13 cellular contexts compared by ENCODE assay signal in genomic region chr10:90968448-90969086, GRCh38. TPM values are rescaled to one million over a fixed set of nuclear protein-coding genes. Genes with fewer than 3 reads are reported as not detected.
DNase-seq lines count a peak whose midpoint lies in the region; ATAC-seq, FAIRE-seq and TF ChIP-seq lines count a peak whose summit lies in the region.
"Had no signal": no experiment of that assay in that cellular context is flagged by ENCODE, and none has a peak within 500 bp of the region (broad histone marks: within the 10 kb centered on the region; RNA-seq: fewer than 3 reads in every experiment).

No MANE protein-coding gene starts in this region.

- no peaks in the 10 kb centered on the region for H3K4me1 Mint-ChIP-seq in activated CD4-positive, alpha-beta T cell treated with anti-CD3 and anti-CD28 coated beads for 36 hours
- H3K4me1 Mint-ChIP-seq in type B pancreatic cell (ENCODE audit: unreplicated experiment) = no peaks in the 10 kb centered on the region
- H3K4me1 Mint-ChIP-seq in activated CD8-positive, alpha-beta memory T cell treated with anti-CD3 and anti-CD28 coated beads, Interleukin-2, amount 10 ng/mL, durations not matched to agents 7 days and 5 days = no peaks in the 10 kb centered on the region

- H3K4me3 ChIP-seq in fibroblast of lung (replicated peaks in 1 of 4; ENCODE audit: control extremely low read depth in 1 of 4, insufficient read depth in 1 of 4, low read depth in 3 of 4, low read length in 4 of 4) = no peak overlapping the region
- H3K4me3 ChIP-seq: lung had no signal

- peak; percentile 94 for FAIRE-seq in RCC 7860 (lab: Jason Lieb, UNC)

- H2AFZ ChIP-seq in fibroblast of lung (ENCODE audit: low read length) = no peak overlapping the region

- no peaks in the 10 kb centered on the region for H3K36me3 ChIP-seq in fibroblast of lung (ENCODE audit: control insufficient read depth, insufficient read depth, low read length)

- CTCF ChIA-PET in activated CD4-positive, alpha-beta T cell treated with anti-CD3 and anti-CD28 coated beads for 36 hours (lab: Charles Lee) = interaction anchor here (0.6 to 1.5 kb wide), 2 partner anchors 37 to 38 kb away, joined by 3 read pairs; no protein-coding TSS in a partner anchor
- CTCF ChIA-PET in activated CD8-positive, alpha-beta memory T cell treated with anti-CD3 and anti-CD28 coated beads, Interleukin-2, amount 10 ng/mL, durations not matched to agents 7 days and 5 days (lab: Charles Lee) = interaction anchor here (3.0 kb wide), 1 partner anchor 57 kb away, joined by 13 read pairs; no protein-coding TSS in a partner anchor

- H3K27ac Mint-ChIP-seq in activated CD4-positive, alpha-beta T cell treated with anti-CD3 and anti-CD28 coated beads for 36 hours = no peak overlapping the region
- no peak overlapping the region for H3K27ac Mint-ChIP-seq in type B pancreatic cell
- no peak overlapping the region for H3K27ac Mint-ChIP-seq in activated CD8-positive, alpha-beta memory T cell treated with anti-CD3 and anti-CD28 coated beads, Interleukin-2, amount 10 ng/mL, durations not matched to agents 7 days and 5 days
- H3K27ac Mint-ChIP-seq: activated CD8-positive, alpha-beta T cell treated with anti-CD3 and anti-CD28 coated beads for 36 hours had no signal

- H3K9me3 Mint-ChIP-seq in activated CD4-positive, alpha-beta T cell treated with anti-CD3 and anti-CD28 coated beads for 36 hours (ENCODE audit: low read depth) = no peaks in the 10 kb centered on the region
- H3K9me3 Mint-ChIP-seq in type B pancreatic cell = peaks cover 3% of the 10 kb centered on the region
- H3K9me3 Mint-ChIP-seq in activated CD8-positive, alpha-beta memory T cell treated with anti-CD3 and anti-CD28 coated beads, Interleukin-2, amount 10 ng/mL, durations not matched to agents 7 days and 5 days (ENCODE audit: low read depth) = no peaks in the 10 kb centered on the region
- H3K9me3 Mint-ChIP-seq: activated CD8-positive, alpha-beta T cell treated with anti-CD3 and anti-CD28 coated beads for 36 hours had no signal

- TF ChIP-seq CTCF in fibroblast of lung (conservative IDR thresholded peaks at IDR 0.05 in 1 of 2, IDR thresholded peaks at IDR 0.05 in 1 of 2; ENCODE audit: low read depth in 1 of 2, low read length in 2 of 2) (no peak), type B pancreatic cell (conservative IDR thresholded peaks at IDR 0.05) (no peak)

- POLR2A ChIA-PET in activated CD4-positive, alpha-beta T cell treated with anti-CD3 and anti-CD28 coated beads for 36 hours (lab: Charles Lee) = no interaction called here

- no peak overlapping the region for H3K4me2 ChIP-seq in fibroblast of lung (ENCODE audit: extremely low read depth, insufficient read depth, low read length)
- H3K4me2 ChIP-seq: KMS-11 had no signal

- H3K9ac ChIP-seq in fibroblast of lung (ENCODE audit: insufficient read depth, low read length) = no peak overlapping the region
- H3K9ac ChIP-seq: KMS-11 had no signal

- H3K4me3 Mint-ChIP-seq in activated CD4-positive, alpha-beta T cell treated with anti-CD3 and anti-CD28 coated beads for 36 hours = no peak overlapping the region
- H3K4me3 Mint-ChIP-seq in type B pancreatic cell = no peak overlapping the region
- H3K4me3 Mint-ChIP-seq in activated CD8-positive, alpha-beta memory T cell treated with anti-CD3 and anti-CD28 coated beads, Interleukin-2, amount 10 ng/mL, durations not matched to agents 7 days and 5 days = no peak overlapping the region
- H3K4me3 Mint-ChIP-seq: activated CD8-positive, alpha-beta T cell treated with anti-CD3 and anti-CD28 coated beads for 36 hours had no signal

- H3K27me3 Mint-ChIP-seq in activated CD4-positive, alpha-beta T cell treated with anti-CD3 and anti-CD28 coated beads for 36 hours = peaks cover 7% of the 10 kb centered on the region
- H3K27me3 Mint-ChIP-seq in type B pancreatic cell = peaks cover 21% of the 10 kb centered on the region
- H3K27me3 Mint-ChIP-seq in activated CD8-positive, alpha-beta memory T cell treated with anti-CD3 and anti-CD28 coated beads, Interleukin-2, amount 10 ng/mL, durations not matched to agents 7 days and 5 days = peaks cover 29% of the 10 kb centered on the region

- ATAC-seq in activated CD4-positive, alpha-beta T cell treated with anti-CD3 and anti-CD28 coated beads for 36 hours = no peak
- ATAC-seq in activated CD8-positive, alpha-beta memory T cell treated with anti-CD3 and anti-CD28 coated beads, Interleukin-2, amount 10 ng/mL, durations not matched to agents 7 days and 5 days = no peak
- no peak for ATAC-seq in HG02763 (IDR thresholded peaks at IDR 0.05; ENCODE audit: unreplicated experiment)
- ATAC-seq: activated CD8-positive, alpha-beta T cell treated with anti-CD3 and anti-CD28 coated beads for 36 hours had no signal

- no peaks in the 10 kb centered on the region for H3K79me2 ChIP-seq in fibroblast of lung (ENCODE audit: control insufficient read depth, insufficient read depth, low read length)

- no peaks in the 10 kb centered on the region for H3K9me3 ChIP-seq in fibroblast of lung (ENCODE audit: control insufficient read depth, insufficient read depth, low read depth, low read length)

- no peak overlapping the region for H3K27ac ChIP-seq in fibroblast of lung (ENCODE audit: insufficient read depth, low read length)
- H3K27ac ChIP-seq: KMS-11 had no signal

- peaks cover 5% of the 10 kb centered on the region for H3K4me1 ChIP-seq in fibroblast of lung (ENCODE audit: control insufficient read depth, extremely low read depth, insufficient read depth, low read length)

- no peaks in the 10 kb centered on the region for H3K36me3 Mint-ChIP-seq in activated CD4-positive, alpha-beta T cell treated with anti-CD3 and anti-CD28 coated beads for 36 hours (ENCODE audit: low read depth)
- H3K36me3 Mint-ChIP-seq in type B pancreatic cell = no peaks in the 10 kb centered on the region
- H3K36me3 Mint-ChIP-seq in activated CD8-positive, alpha-beta memory T cell treated with anti-CD3 and anti-CD28 coated beads, Interleukin-2, amount 10 ng/mL, durations not matched to agents 7 days and 5 days = no peaks in the 10 kb centered on the region

- no peaks in the 10 kb centered on the region for H3K27me3 ChIP-seq in fibroblast of lung (ENCODE audit: control insufficient read depth, insufficient read depth, low read length)

- H4K20me1 ChIP-seq in fibroblast of lung (ENCODE audit: control insufficient read depth, extremely low read depth, insufficient read depth, low read length) = no peaks in the 10 kb centered on the region

- intact Hi-C loops in activated CD4-positive, alpha-beta T cell treated with anti-CD3 and anti-CD28 coated beads for 36 hours (cut with DNase I, micrococcal nuclease) = no loop called here

- DNase-seq in EL (peak; percentile 92), RCC 7860 (ENCODE audit: low spot score) (peak; percentile 90), fibroblast of lung (ENCODE audit: low read depth in 2 of 2) (peak; percentile 83 to 98), non-pigmented ciliary epithelial cell (ENCODE audit: low read depth) (peak; percentile 73), type B pancreatic cell (ENCODE audit: extremely low spot score, unreplicated experiment) (no peak)
- no peak for DNase-seq in activated CD4-positive, alpha-beta T cell treated with anti-CD3 and anti-CD28 coated beads for 36 hours
- DNase-seq in activated CD8-positive, alpha-beta memory T cell treated with anti-CD3 and anti-CD28 coated beads, Interleukin-2, amount 10 ng/mL, durations not matched to agents 7 days and 5 days = no peak
- DNase-seq: activated CD8-positive, alpha-beta T cell treated with anti-CD3 and anti-CD28 coated beads for 36 hours; erythroblast; NCI-H446 had no signal

RNA-seq across cellular contexts. Expression of gene ANKRD1, which starts 47.7 kb away (rescaled TPM):
- total RNA-seq in fibroblast of lung (under 0.01 TPM in 1 of 2 replicates, not detected in the other), type B pancreatic cell (ENCODE audit: low replicate concordance) (2.1 and 3.3 TPM in 2 replicates)
- 0.72 and 13.1 TPM in 2 replicates for polyA plus RNA-seq in fibroblast of lung
- 0.54 and 9.4 TPM in 2 replicates for polyA plus RNA-seq in fibroblast of lung (2012)
- 6.2 TPM in 1 of 2 replicates, not detected in the other for polyA minus RNA-seq in fibroblast of lung (ENCODE audit: low replicate concordance)
- total RNA-seq in activated CD4-positive, alpha-beta T cell treated with anti-CD3 and anti-CD28 coated beads for 36 hours = not detected
- not detected for total RNA-seq in activated CD8-positive, alpha-beta memory T cell treated with anti-CD3 and anti-CD28 coated beads, Interleukin-2, amount 10 ng/mL, durations not matched to agents 7 days and 5 days
- total RNA-seq: activated CD8-positive, alpha-beta T cell treated with anti-CD3 and anti-CD28 coated beads for 36 hours had no signal

Comparison
In these comparisons a context has a peak if more than half of its experiments do, and no peak if none do; other contexts are left out.
1. DNase-seq: peak in EL (single experiment), RCC 7860 (single experiment), fibroblast of lung (2 of 2) and non-pigmented ciliary epithelial cell (single experiment); none in activated CD4-positive, alpha-beta T cell treated with anti-CD3 and anti-CD28 coated beads for 36 hours (single experiment), type B pancreatic cell (single experiment) and activated CD8-positive, alpha-beta memory T cell treated with anti-CD3 and anti-CD28 coated beads, Interleukin-2, amount 10 ng/mL, durations not matched to agents 7 days and 5 days (single experiment).